12 cellular contexts compared by ENCODE assay signal in the genomic region with DNA sequence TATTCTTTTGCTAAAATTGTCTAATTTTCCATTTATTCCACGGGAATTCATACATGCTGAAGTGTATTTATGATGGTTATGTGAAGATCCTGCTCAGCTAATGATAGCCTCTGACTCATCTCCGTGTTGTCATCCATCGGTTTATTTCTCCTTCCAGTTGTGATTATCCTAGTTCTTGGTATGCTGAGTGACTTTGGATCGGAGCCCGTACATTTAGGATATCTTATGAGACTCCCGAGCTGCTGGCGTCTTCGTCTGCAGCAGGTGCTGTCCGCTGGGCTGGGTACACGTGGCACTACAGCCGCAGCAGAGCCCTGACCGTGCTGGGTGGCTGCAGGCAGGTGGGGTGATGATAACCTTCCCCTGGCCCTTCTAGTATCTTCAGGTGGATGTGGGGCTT. TPM values are rescaled to one million over a fixed set of nuclear protein-coding genes. Genes with fewer than 3 reads are reported as not detected.
A peak's percentile ranks its signal among the peaks of the same experiment; 100 is the strongest.
DNase-seq lines count a peak whose midpoint lies in the region; ATAC-seq, FAIRE-seq and TF ChIP-seq lines count a peak whose summit lies in the region.
"Had no signal": no experiment of that assay in that cellular context is flagged by ENCODE, and none has a peak within 500 bp of the region (broad histone marks: within the 10 kb centered on the region; RNA-seq: fewer than 3 reads in every experiment).

No MANE protein-coding gene starts in this region.

- FAIRE-seq in H54 (lab: Jason Lieb, UNC): no peak

- DNase-seq in T-helper 2 cell treated with Interferon-gamma antibody and Interleukin-4, amounts not matched to agents 5 μg/mL and 100 μg/mL, for 36 hours (ENCODE audit: low spot score): no peak
- no peak for DNase-seq in T-helper 2 cell
- DNase-seq in NB4 (ENCODE audit: low read depth): peak; percentile 18
- no peak for DNase-seq in effector memory CD4-positive, alpha-beta T cell
- peak; percentile 28 to 51 for DNase-seq in gastrocnemius medialis
- DNase-seq in mesenteric fat pad (ENCODE audit: low spot score): no peak
- no peak for DNase-seq in H54 (ENCODE audit: insufficient read length, low spot score)
- DNase-seq: NCI-H2029 treated with DMSO at 0.1 percent for 48 hours had no signal

- no peaks in the 10 kb centered on the region for H3K9me3 Mint-ChIP-seq in T-helper 2 cell treated with Interferon-gamma antibody and Interleukin-4, amounts not matched to agents 5 μg/mL and 100 μg/mL, for 36 hours

- no peaks in the 10 kb centered on the region for H3K36me3 Mint-ChIP-seq in T-helper 2 cell treated with Interferon-gamma antibody and Interleukin-4, amounts not matched to agents 5 μg/mL and 100 μg/mL, for 36 hours (ENCODE audit: low read depth)

- peak overlapping the region; percentile 91 for H3K27ac Mint-ChIP-seq in T-helper 2 cell treated with Interferon-gamma antibody and Interleukin-4, amounts not matched to agents 5 μg/mL and 100 μg/mL, for 36 hours

- TF ChIP-seq CTCF in NB4 (IDR thresholded peaks at IDR 0.05; ENCODE audit: low read depth, low read length) (no peak), gastrocnemius medialis (IDR thresholded peaks at IDR 0.05 in 4 of 5, conservative IDR thresholded peaks at IDR 0.05 in 1 of 5) (no peak)

- TF ChIP-seq POLR2A in NB4 (IDR thresholded peaks at IDR 0.05; ENCODE audit: extremely low read depth, insufficient read length): no peak
- TF ChIP-seq POLR2A in gastrocnemius medialis (IDR thresholded peaks at IDR 0.05): no peak
- TF ChIP-seq POLR2A in H54 (IDR thresholded peaks at IDR 0.05; ENCODE audit: low read depth, low read length): no peak

- H3K4me3 ChIP-seq in NB4 (ENCODE audit: low read depth, low read length) (no peak overlapping the region), gastrocnemius medialis (peak overlapping the region in 1 of 4 donors; percentile 29)
- H3K4me3 ChIP-seq in effector memory CD4-positive, alpha-beta T cell (ENCODE audit: insufficient read depth, low read depth, low read length, poor library complexity, severe bottlenecking): peak overlapping the region; percentile 48
- H3K4me3 ChIP-seq: body of pancreas, PC-9 had no signal

- H3K36me3 ChIP-seq in effector memory CD4-positive, alpha-beta T cell (ENCODE audit: control insufficient read depth, insufficient read depth, low read length): no peaks in the 10 kb centered on the region
- H3K36me3 ChIP-seq in gastrocnemius medialis: no peaks in the 10 kb centered on the region

- intact Hi-C loops in gastrocnemius medialis (cut with DNase I; ENCODE audit: low total_unique reads): no loop called here

- H3K27me3 Mint-ChIP-seq in T-helper 2 cell treated with Interferon-gamma antibody and Interleukin-4, amounts not matched to agents 5 μg/mL and 100 μg/mL, for 36 hours (ENCODE audit: low read depth): peaks cover 2% of the 10 kb centered on the region

- peak overlapping the region; percentile 87 for H3K4me3 Mint-ChIP-seq in T-helper 2 cell treated with Interferon-gamma antibody and Interleukin-4, amounts not matched to agents 5 μg/mL and 100 μg/mL, for 36 hours

- H3K4me1 ChIP-seq in effector memory CD4-positive, alpha-beta T cell (ENCODE audit: control insufficient read depth, insufficient read depth, low read length, poor library complexity, severe bottlenecking): peaks cover 20% of the 10 kb centered on the region
- H3K4me1 ChIP-seq in gastrocnemius medialis: peaks cover 0 to 32% of the 10 kb centered on the region in 2 donors

- no peak overlapping the region for H3K27ac ChIP-seq in effector memory CD4-positive, alpha-beta T cell (ENCODE audit: insufficient read depth, low read length, poor library complexity, severe bottlenecking)
- H3K27ac ChIP-seq in gastrocnemius medialis: peak overlapping the region in 2 of 4 donors; percentile 75 to 76
- H3K27ac ChIP-seq: PC-9 had no signal

- peaks cover 43% of the 10 kb centered on the region for H3K4me1 Mint-ChIP-seq in T-helper 2 cell treated with Interferon-gamma antibody and Interleukin-4, amounts not matched to agents 5 μg/mL and 100 μg/mL, for 36 hours (ENCODE audit: low read depth)

- in situ Hi-C loops in gastrocnemius medialis (cut with MboI; ENCODE audit: low sequenced_read_pairs in 4 of 4): loop anchor here in 3 of 4 donors (5.0 to 25.0 kb wide), 5 partner anchors 142 to 222 kb away; no protein-coding TSS in a partner anchor

- H3K27me3 ChIP-seq in effector memory CD4-positive, alpha-beta T cell (replicated peaks; ENCODE audit: control insufficient read depth, insufficient read depth, low read length, poor library complexity, severe bottlenecking): no peaks in the 10 kb centered on the region
- H3K27me3 ChIP-seq in gastrocnemius medialis: no peaks in the 10 kb centered on the region
- H3K27me3 ChIP-seq: body of pancreas had no signal

- no peaks in the 10 kb centered on the region for H3K9me3 ChIP-seq in effector memory CD4-positive, alpha-beta T cell (ENCODE audit: control insufficient read depth, low read length)
- H3K9me3 ChIP-seq in gastrocnemius medialis: no peaks in the 10 kb centered on the region
- H3K9me3 ChIP-seq: body of pancreas had no signal

- ATAC-seq in gastrocnemius medialis (peak; percentile 26 to 64), HG02798 (IDR thresholded peaks at IDR 0.05; ENCODE audit: poor library complexity, unreplicated experiment) (no peak)
- ATAC-seq: body of pancreas had no signal

RNA-seq across cellular contexts. Expression of gene GALR1, which starts 40.1 kb away (rescaled TPM):
- total RNA-seq in gastrocnemius medialis: not detected
- total RNA-seq in mesenteric fat pad: 0.03 TPM
- total RNA-seq: left ventricle myocardium superior, PC-9 had no signal

Comparison
In these comparisons a context has a peak if more than half of its experiments do, and no peak if none do; other contexts are left out.
1. DNase-seq: peak in NB4 (single experiment) and gastrocnemius medialis (2 of 2); none in T-helper 2 cell treated with Interferon-gamma antibody and Interleukin-4, amounts not matched to agents 5 μg/mL and 100 μg/mL, for 36 hours (single experiment), T-helper 2 cell (0 of 5), effector memory CD4-positive, alpha-beta T cell (0 of 3), mesenteric fat pad (single experiment) and H54 (single experiment).